In the genomic region with DNA sequence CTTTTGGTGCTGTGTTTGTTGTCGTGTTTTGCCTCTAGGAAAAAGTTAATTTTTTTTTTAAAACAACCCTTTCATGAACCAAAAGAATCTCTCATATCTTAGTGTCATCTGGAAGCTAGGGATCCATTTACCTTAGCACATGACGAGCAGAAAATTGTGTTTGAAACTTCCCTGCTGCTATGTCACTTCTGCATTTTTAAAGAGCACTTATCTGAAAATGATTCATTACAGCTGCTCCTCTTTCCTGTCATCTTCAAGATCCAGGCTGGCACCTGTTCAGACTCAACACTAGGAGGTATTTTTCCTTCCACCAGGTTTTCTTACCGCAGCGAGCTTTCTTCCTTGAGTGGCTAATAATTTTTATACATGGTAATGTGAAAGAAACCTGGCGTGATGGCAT, we compare ENCODE assay signal across 21 cellular contexts.
"Had no signal": no experiment of that assay in that cellular context is flagged by ENCODE, and none has a peak within 500 bp of the region (broad histone marks: within the 10 kb centered on the region; RNA-seq: fewer than 3 reads in every experiment).

No MANE protein-coding gene starts in this region.

- H3K9me3 ChIP-seq: transverse colon had no signal

- H3K4me1 ChIP-seq: transverse colon had no signal

- H3K4me3 ChIP-seq: transverse colon had no signal

- H3K36me3 ChIP-seq: brain microvascular endothelial cell, transverse colon had no signal

- FAIRE-seq: endothelial cell of umbilical vein had no signal

- DNase-seq: activated CD4-positive, alpha-beta T cell treated with anti-CD3 and anti-CD28 coated beads, Interleukin-2, amount 50 U/mL, for 1 hour; activated CD8-positive, alpha-beta memory T cell treated with anti-CD3 and anti-CD28 coated beads for 24 hours; activated naive CD4-positive, alpha-beta T cell; activated naive CD8-positive, alpha-beta T cell treated with anti-CD3 and anti-CD28 coated beads, Interleukin-2, amount 10 ng/mL, durations not matched to agents 7 days and 5 days; brain microvascular endothelial cell; cerebellar nuclear complex; effector CD8-positive, alpha-beta T cell; foreskin fibroblast; glutamatergic neuron; hypothalamus; left ventricle myocardium superior; mesenchymal stem cell; occipital lobe; stimulated activated CD4-positive, alpha-beta T cell treated with anti-CD3 and anti-CD28 coated beads, Interleukin-15, amount 100 ng/mL, for 24 hours; stimulated activated CD4-positive, alpha-beta T cell treated with anti-CD3 and anti-CD28 coated beads, Interleukin-4, amount 100 ng/mL, for 1 hour; stimulated activated naive CD4-positive, alpha-beta T cell treated with Interleukin-2 at 50 U/mL for 16 hours; substantia nigra; transverse colon had no signal

- H3K27me3 ChIP-seq: brain microvascular endothelial cell, transverse colon had no signal

- ATAC-seq: activated CD4-positive, CD25-positive, alpha-beta regulatory T cell treated with anti-CD3 and anti-CD28 coated beads, Interleukin-2, amount 50 U/mL, for 24 hours; left ventricle myocardium superior; natural killer cell treated with Interleukin-12 subunit alpha and Interleukin-12 subunit beta and Interleukin-15 and Interleukin-18, amount 100 ng/mL, for 72 hours had no signal

- H3K27ac ChIP-seq: brain microvascular endothelial cell, transverse colon had no signal
